Comparison of ENCODE assay signal across 1 cellular context in genomic region chr3:184335661-184336483, GRCh38.
A peak's percentile ranks its signal among the peaks of the same experiment; 100 is the strongest.
TF ChIP-seq lines count a peak whose summit lies in the region.

No MANE protein-coding gene starts in this region.

TF ChIP-seq in PFSK-1, 5 proteins besides CTCF, POLR2A, EP300 and RAD21:
- TF ChIP-seq SIN3A (IDR thresholded peaks at IDR 0.05; ENCODE audit: borderline replicate concordance, insufficient read depth, low read length): no peak
- TF ChIP-seq REST (IDR thresholded peaks at IDR 0.05; ENCODE audit: insufficient read depth in 1 of 2, low read depth in 2 of 2, low read length in 2 of 2): no peak
- TF ChIP-seq POLR2AphosphoS5 (IDR thresholded peaks at IDR 0.05; ENCODE audit: low read depth, low read length): peak; percentile 62
- TF ChIP-seq TAF1 (IDR thresholded peaks at IDR 0.05; ENCODE audit: borderline replicate concordance, insufficient read depth, low read length): no peak
- TF ChIP-seq FOXP2 (optimal IDR thresholded peaks at IDR 0.05; ENCODE audit: borderline replicate concordance, extremely low read depth, extremely low read length, insufficient read depth): peak; percentile 73
TF ChIP-seq in PFSK-1: peak in this region for 2.
